ENCODE assay signal across 1 cellular context in genomic region chr15:74291101-74292071, GRCh38.
TF ChIP-seq lines count a peak whose summit lies in the region.

No MANE protein-coding gene starts in this region.

TF ChIP-seq in HEK293, 187 proteins besides CTCF, POLR2A, EP300 and RAD21 (continued from another document and continues in another):
- TF ChIP-seq ATF2 (tag by site-specific recombination; IDR thresholded peaks at IDR 0.05; ENCODE audit: low read depth) (no peak), SETDB1 (IDR thresholded peaks at IDR 0.05; ENCODE audit: insufficient read length, low read length) (no peak), ZNF114 (tag by site-specific recombination; IDR thresholded peaks at IDR 0.05) (no peak), ZNF837 (tag by site-specific recombination; IDR thresholded peaks at IDR 0.05) (no peak), FEZF1 (tag by site-specific recombination; IDR thresholded peaks at IDR 0.05) (peak; percentile 11; the same call in 1 of the 2 replicates), ELK4 (IDR thresholded peaks at IDR 0.05; ENCODE audit: borderline replicate concordance, low read depth, low read length) (no peak), ZNF530 (tag by site-specific recombination; IDR thresholded peaks at IDR 0.05; ENCODE audit: low read depth) (no peak), ZNF426 (tag by site-specific recombination; IDR thresholded peaks at IDR 0.05) (no peak), ZNF324 (tag by site-specific recombination; IDR thresholded peaks at IDR 0.05) (peak; percentile 64; the same call in 1 of the 2 replicates), ZFP37 (tag by site-specific recombination; IDR thresholded peaks at IDR 0.05) (peak; percentile 90), ZNF16 (tag by site-specific recombination; IDR thresholded peaks at IDR 0.05; ENCODE audit: low read depth) (no peak), SCRT2 (tag by site-specific recombination; IDR thresholded peaks at IDR 0.05) (peak; percentile 27; the same call in 1 of the 2 replicates), ZNF629 (tag by site-specific recombination; IDR thresholded peaks at IDR 0.05) (peak; percentile 83), SALL2 (tag by site-specific recombination; IDR thresholded peaks at IDR 0.05; ENCODE audit: borderline replicate concordance) (no peak), ZNF707 (tag by site-specific recombination; IDR thresholded peaks at IDR 0.05) (peak; percentile 69; the same call in 1 of the 2 replicates), ZNF777 (tag by site-specific recombination; IDR thresholded peaks at IDR 0.05; ENCODE audit: borderline replicate concordance) (no peak), ZNF768 (tag by site-specific recombination; IDR thresholded peaks at IDR 0.05) (no peak), ZSCAN23 (tag by site-specific recombination; IDR thresholded peaks at IDR 0.05) (peak; percentile 66), ZNF221 (tag by site-specific recombination; IDR thresholded peaks at IDR 0.05; ENCODE audit: borderline replicate concordance) (no peak), ZNF214 (tag by site-specific recombination; IDR thresholded peaks at IDR 0.05; ENCODE audit: borderline replicate concordance) (no peak), PRDM2 (tag by site-specific recombination; IDR thresholded peaks at IDR 0.05; ENCODE audit: borderline replicate concordance) (peak; percentile 44), ZNF335 (tag by site-specific recombination; conservative IDR thresholded peaks at IDR 0.05) (peak; percentile 87), ZNF266 (tag by site-specific recombination; IDR thresholded peaks at IDR 0.05; ENCODE audit: low read depth) (no peak), ZNF654 (tag by site-specific recombination; IDR thresholded peaks at IDR 0.05; ENCODE audit: low read depth) (no peak), ZNF341 (tag by site-specific recombination; IDR thresholded peaks at IDR 0.05; ENCODE audit: low read depth) (0 out of 2 replicates have a peak, but pooled peaks have one; percentile 16), ZNF155 (tag by site-specific recombination; IDR thresholded peaks at IDR 0.05) (no peak), ZSCAN4 (tag by site-specific recombination; IDR thresholded peaks at IDR 0.05) (0 out of 2 replicates have a peak, but pooled peaks have one; percentile 22), ZNF621 (tag by site-specific recombination; IDR thresholded peaks at IDR 0.05) (no peak), ZFP3 (tag by site-specific recombination; IDR thresholded peaks at IDR 0.05; ENCODE audit: low read depth) (no peak), ZNF169 (tag by site-specific recombination; IDR thresholded peaks at IDR 0.05) (no peak), MZF1 (tag by site-specific recombination; IDR thresholded peaks at IDR 0.05; ENCODE audit: borderline replicate concordance) (peak; percentile 88), SP3 (tag by site-specific recombination; IDR thresholded peaks at IDR 0.05) (peak; percentile 67), ZNF366 (tag by site-specific recombination; conservative IDR thresholded peaks at IDR 0.05) (0 out of 2 replicates have a peak, but pooled peaks have one; percentile 13)
- TF ChIP-seq, protein P1, sequence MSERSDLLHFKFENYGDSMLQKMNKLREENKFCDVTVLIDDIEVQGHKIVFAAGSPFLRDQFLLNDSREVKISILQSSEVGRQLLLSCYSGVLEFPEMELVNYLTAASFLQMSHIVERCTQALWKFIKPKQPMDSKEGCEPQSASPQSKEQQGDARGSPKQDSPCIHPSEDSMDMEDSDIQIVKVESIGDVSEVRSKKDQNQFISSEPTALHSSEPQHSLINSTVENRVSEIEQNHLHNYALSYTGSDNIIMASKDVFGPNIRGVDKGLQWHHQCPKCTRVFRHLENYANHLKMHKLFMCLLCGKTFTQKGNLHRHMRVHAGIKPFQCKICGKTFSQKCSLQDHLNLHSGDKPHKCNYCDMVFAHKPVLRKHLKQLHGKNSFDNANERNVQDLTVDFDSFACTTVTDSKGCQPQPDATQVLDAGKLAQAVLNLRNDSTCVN (tag by site-specific recombination; optimal IDR thresholded peaks at IDR 0.05) = peak; percentile 23
- TF ChIP-seq, protein P2, sequence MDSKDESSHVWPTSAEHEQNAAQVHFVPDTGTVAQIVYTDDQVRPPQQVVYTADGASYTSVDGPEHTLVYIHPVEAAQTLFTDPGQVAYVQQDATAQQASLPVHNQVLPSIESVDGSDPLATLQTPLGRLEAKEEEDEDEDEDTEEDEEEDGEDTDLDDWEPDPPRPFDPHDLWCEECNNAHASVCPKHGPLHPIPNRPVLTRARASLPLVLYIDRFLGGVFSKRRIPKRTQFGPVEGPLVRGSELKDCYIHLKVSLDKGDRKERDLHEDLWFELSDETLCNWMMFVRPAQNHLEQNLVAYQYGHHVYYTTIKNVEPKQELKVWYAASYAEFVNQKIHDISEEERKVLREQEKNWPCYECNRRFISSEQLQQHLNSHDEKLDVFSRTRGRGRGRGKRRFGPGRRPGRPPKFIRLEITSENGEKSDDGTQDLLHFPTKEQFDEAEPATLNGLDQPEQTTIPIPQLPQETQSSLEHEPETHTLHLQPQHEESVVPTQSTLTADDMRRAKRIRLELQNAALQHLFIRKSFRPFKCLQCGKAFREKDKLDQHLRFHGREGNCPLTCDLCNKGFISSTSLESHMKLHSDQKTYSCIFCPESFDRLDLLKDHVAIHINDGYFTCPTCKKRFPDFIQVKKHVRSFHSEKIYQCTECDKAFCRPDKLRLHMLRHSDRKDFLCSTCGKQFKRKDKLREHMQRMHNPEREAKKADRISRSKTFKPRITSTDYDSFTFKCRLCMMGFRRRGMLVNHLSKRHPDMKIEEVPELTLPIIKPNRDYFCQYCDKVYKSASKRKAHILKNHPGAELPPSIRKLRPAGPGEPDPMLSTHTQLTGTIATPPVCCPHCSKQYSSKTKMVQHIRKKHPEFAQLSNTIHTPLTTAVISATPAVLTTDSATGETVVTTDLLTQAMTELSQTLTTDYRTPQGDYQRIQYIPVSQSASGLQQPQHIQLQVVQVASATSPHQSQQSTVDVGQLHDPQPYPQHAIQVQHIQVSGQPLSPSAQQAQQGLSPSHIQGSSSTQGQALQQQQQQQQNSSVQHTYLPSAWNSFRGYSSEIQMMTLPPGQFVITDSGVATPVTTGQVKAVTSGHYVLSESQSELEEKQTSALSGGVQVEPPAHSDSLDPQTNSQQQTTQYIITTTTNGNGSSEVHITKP (tag by site-specific recombination; IDR thresholded peaks at IDR 0.05) = 0 out of 2 replicates have a peak, but pooled peaks have one; percentile 26
- TF ChIP-seq, protein P3, sequence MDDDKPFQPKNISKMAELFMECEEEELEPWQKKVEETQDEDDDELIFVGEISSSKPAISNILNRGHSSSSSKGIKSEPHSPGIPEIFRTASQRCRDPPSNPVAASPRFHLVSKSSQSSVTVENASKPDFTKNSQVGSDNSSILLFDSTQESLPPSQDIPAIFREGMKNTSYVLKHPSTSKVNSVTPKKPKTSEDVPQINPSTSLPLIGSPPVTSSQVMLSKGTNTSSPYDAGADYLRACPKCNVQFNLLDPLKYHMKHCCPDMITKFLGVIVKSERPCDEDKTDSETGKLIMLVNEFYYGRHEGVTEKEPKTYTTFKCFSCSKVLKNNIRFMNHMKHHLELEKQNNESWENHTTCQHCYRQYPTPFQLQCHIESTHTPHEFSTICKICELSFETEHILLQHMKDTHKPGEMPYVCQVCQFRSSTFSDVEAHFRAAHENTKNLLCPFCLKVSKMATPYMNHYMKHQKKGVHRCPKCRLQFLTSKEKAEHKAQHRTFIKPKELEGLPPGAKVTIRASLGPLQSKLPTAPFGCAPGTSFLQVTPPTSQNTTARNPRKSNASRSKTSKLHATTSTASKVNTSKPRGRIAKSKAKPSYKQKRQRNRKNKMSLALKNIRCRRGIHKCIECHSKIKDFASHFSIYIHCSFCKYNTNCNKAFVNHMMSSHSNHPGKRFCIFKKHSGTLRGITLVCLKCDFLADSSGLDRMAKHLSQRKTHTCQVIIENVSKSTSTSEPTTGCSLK (tag by site-specific recombination; IDR thresholded peaks at IDR 0.05) = no peak
- TF ChIP-seq, protein P4, sequence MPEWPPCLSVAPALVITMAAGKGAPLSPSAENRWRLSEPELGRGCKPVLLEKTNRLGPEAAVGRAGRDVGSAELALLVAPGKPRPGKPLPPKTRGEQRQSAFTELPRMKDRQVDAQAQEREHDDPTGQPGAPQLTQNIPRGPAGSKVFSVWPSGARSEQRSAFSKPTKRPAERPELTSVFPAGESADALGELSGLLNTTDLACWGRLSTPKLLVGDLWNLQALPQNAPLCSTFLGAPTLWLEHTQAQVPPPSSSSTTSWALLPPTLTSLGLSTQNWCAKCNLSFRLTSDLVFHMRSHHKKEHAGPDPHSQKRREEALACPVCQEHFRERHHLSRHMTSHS (tag by site-specific recombination; IDR thresholded peaks at IDR 0.05) = no peak
- TF ChIP-seq, protein P5, sequence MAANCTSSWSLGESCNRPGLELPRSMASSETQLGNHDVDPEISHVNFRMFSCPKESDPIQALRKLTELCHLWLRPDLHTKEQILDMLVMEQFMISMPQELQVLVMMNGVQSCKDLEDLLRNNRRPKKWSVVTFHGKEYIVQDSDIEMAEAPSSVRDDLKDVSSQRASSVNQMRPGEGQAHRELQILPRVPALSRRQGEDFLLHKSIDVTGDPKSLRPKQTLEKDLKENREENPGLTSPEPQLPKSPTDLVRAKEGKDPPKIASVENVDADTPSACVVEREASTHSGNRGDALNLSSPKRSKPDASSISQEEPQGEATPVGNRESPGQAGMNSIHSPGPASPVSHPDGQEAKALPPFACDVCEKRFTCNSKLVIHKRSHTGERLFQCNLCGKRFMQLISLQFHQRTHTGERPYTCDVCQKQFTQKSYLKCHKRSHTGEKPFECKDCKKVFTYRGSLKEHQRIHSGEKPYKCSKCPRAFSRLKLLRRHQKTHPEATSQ (tag by site-specific recombination; IDR thresholded peaks at IDR 0.05) = no peak
